In genomic region chr10:121613456-121613855, GRCh38 we compare ENCODE assay signal across 17 cellular contexts. TPM values are rescaled to one million over a fixed set of nuclear protein-coding genes. Genes with fewer than 3 reads are reported as not detected.
"Had no signal": no experiment of that assay in that cellular context is flagged by ENCODE, and none has a peak within 500 bp of the region (broad histone marks: within the 10 kb centered on the region; RNA-seq: fewer than 3 reads in every experiment).

No MANE protein-coding gene starts in this region.

- FAIRE-seq: colon, endometrium, frontal cortex had no signal

- H3K27ac ChIP-seq: suprapubic skin had no signal

- ATAC-seq: activated CD8-positive, alpha-beta memory T cell treated with anti-CD3 and anti-CD28 coated beads, Interleukin-2, amount 10 ng/mL, durations not matched to agents 7 days and 5 days; natural killer cell treated with Interleukin-12 subunit alpha and Interleukin-12 subunit beta and Interleukin-15 and Interleukin-18, amount 100 ng/mL, for 72 hours had no signal

- H3K4me3 ChIP-seq: suprapubic skin had no signal

- H3K36me3 ChIP-seq: suprapubic skin had no signal

- DNase-seq: activated CD4-positive, alpha-beta memory T cell treated with anti-CD3 and anti-CD28 coated beads, Interleukin-2, amount 10 ng/mL, durations not matched to agents 7 days and 5 days; activated CD4-positive, alpha-beta T cell treated with anti-CD3 and anti-CD28 coated beads for 48 hours; activated CD4-positive, CD25-positive, alpha-beta regulatory T cell; activated CD8-positive, alpha-beta memory T cell treated with anti-CD3 and anti-CD28 coated beads, Interleukin-2, amount 10 ng/mL, durations not matched to agents 7 days and 5 days; activated naive CD4-positive, alpha-beta T cell; activated naive CD8-positive, alpha-beta T cell treated with anti-CD3 and anti-CD28 coated beads for 36 hours; amniotic stem cell; erythroblast; head of caudate nucleus; retina; T-helper 1 cell; T-helper 9 cell had no signal

- H3K9me3 ChIP-seq: suprapubic skin had no signal

RNA-seq across cellular contexts. Expression of gene FGFR2, which starts 15.2 kb away (rescaled TPM):
- total RNA-seq: activated naive CD8-positive, alpha-beta T cell treated with anti-CD3 and anti-CD28 coated beads for 36 hours had no signal
